In the genomic region with DNA sequence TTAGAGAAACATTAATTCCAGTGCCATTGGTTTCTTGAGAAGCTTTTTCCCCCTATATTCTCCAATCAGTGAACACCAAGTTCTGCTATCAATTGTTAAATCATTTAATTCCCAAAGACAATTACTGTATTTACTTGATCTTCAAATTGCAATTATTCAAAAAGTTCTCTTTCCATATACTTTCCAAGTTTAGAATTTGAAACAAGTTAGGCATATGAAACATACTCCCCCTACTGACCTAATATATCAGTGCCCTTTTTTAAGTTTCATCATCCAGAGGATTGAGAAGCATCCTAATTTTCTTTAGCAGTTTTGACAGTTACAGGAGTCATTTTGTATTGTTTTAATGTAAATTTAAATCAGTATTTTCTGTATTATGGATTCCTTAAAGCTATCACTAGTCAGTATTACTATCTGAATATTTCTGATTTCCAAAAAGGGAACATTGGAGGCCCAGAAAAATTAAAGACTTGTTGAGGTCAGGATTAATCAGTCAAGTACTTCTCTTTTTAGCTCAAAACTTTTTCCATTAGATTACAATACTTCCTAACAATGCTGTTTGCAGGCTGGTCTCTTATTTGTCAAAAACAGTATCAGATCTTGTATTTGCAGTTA, we compare ENCODE assay signal across 1 cellular context.
TF ChIP-seq lines count a peak whose summit lies in the region.

No MANE protein-coding gene starts in this region.

TF ChIP-seq in H1, 55 proteins besides CTCF, POLR2A, EP300 and RAD21 (continued from another document):
- no peak for TF ChIP-seq RXRA (IDR thresholded peaks at IDR 0.05; ENCODE audit: insufficient read depth, low read depth, low read length)
- no peak for TF ChIP-seq GABPA (IDR thresholded peaks at IDR 0.05; ENCODE audit: borderline replicate concordance, insufficient read depth, low read length)
- no peak for TF ChIP-seq SP2 (IDR thresholded peaks at IDR 0.05; ENCODE audit: low read length)
- TF ChIP-seq, protein P1, sequence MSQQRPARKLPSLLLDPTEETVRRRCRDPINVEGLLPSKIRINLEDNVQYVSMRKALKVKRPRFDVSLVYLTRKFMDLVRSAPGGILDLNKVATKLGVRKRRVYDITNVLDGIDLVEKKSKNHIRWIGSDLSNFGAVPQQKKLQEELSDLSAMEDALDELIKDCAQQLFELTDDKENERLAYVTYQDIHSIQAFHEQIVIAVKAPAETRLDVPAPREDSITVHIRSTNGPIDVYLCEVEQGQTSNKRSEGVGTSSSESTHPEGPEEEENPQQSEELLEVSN (IDR thresholded peaks at IDR 0.05): no peak
- no peak for TF ChIP-seq FOSL1 (IDR thresholded peaks at IDR 0.05; ENCODE audit: insufficient read depth, low read depth, low read length)
- no peak for TF ChIP-seq SIRT6 (IDR thresholded peaks at IDR 0.05; ENCODE audit: low read length)
- TF ChIP-seq EGR1 (IDR thresholded peaks at IDR 0.05; ENCODE audit: borderline replicate concordance, low read depth, low read length): no peak
- TF ChIP-seq ZNF274 (IDR thresholded peaks at IDR 0.05; ENCODE audit: borderline replicate concordance, extremely low read depth, low read length): no peak
- TF ChIP-seq CREB1 (IDR thresholded peaks at IDR 0.05): no peak
- TF ChIP-seq CBX5 (IDR thresholded peaks at IDR 0.05; ENCODE audit: low read depth, low read length): no peak
- TF ChIP-seq CTBP2 (IDR thresholded peaks at IDR 0.05; ENCODE audit: borderline replicate concordance, insufficient read depth, insufficient read length, low read length): no peak
- no peak for TF ChIP-seq SRF (IDR thresholded peaks at IDR 0.05; ENCODE audit: low read depth, low read length)
- no peak for TF ChIP-seq CEBPB (IDR thresholded peaks at IDR 0.05; ENCODE audit: low read depth, low read length)
- no peak for TF ChIP-seq BCL11A (IDR thresholded peaks at IDR 0.05; ENCODE audit: low read depth in 2 of 2, low read length in 2 of 2)
- TF ChIP-seq, protein P2, sequence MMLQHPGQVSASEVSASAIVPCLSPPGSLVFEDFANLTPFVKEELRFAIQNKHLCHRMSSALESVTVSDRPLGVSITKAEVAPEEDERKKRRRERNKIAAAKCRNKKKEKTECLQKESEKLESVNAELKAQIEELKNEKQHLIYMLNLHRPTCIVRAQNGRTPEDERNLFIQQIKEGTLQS (IDR thresholded peaks at IDR 0.05; ENCODE audit: insufficient read depth, low read depth, low read length): no peak
- TF ChIP-seq, protein P3, sequence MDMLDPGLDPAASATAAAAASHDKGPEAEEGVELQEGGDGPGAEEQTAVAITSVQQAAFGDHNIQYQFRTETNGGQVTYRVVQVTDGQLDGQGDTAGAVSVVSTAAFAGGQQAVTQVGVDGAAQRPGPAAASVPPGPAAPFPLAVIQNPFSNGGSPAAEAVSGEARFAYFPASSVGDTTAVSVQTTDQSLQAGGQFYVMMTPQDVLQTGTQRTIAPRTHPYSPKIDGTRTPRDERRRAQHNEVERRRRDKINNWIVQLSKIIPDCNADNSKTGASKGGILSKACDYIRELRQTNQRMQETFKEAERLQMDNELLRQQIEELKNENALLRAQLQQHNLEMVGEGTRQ (IDR thresholded peaks at IDR 0.05; ENCODE audit: low read length): no peak
- TF ChIP-seq, protein P4, sequence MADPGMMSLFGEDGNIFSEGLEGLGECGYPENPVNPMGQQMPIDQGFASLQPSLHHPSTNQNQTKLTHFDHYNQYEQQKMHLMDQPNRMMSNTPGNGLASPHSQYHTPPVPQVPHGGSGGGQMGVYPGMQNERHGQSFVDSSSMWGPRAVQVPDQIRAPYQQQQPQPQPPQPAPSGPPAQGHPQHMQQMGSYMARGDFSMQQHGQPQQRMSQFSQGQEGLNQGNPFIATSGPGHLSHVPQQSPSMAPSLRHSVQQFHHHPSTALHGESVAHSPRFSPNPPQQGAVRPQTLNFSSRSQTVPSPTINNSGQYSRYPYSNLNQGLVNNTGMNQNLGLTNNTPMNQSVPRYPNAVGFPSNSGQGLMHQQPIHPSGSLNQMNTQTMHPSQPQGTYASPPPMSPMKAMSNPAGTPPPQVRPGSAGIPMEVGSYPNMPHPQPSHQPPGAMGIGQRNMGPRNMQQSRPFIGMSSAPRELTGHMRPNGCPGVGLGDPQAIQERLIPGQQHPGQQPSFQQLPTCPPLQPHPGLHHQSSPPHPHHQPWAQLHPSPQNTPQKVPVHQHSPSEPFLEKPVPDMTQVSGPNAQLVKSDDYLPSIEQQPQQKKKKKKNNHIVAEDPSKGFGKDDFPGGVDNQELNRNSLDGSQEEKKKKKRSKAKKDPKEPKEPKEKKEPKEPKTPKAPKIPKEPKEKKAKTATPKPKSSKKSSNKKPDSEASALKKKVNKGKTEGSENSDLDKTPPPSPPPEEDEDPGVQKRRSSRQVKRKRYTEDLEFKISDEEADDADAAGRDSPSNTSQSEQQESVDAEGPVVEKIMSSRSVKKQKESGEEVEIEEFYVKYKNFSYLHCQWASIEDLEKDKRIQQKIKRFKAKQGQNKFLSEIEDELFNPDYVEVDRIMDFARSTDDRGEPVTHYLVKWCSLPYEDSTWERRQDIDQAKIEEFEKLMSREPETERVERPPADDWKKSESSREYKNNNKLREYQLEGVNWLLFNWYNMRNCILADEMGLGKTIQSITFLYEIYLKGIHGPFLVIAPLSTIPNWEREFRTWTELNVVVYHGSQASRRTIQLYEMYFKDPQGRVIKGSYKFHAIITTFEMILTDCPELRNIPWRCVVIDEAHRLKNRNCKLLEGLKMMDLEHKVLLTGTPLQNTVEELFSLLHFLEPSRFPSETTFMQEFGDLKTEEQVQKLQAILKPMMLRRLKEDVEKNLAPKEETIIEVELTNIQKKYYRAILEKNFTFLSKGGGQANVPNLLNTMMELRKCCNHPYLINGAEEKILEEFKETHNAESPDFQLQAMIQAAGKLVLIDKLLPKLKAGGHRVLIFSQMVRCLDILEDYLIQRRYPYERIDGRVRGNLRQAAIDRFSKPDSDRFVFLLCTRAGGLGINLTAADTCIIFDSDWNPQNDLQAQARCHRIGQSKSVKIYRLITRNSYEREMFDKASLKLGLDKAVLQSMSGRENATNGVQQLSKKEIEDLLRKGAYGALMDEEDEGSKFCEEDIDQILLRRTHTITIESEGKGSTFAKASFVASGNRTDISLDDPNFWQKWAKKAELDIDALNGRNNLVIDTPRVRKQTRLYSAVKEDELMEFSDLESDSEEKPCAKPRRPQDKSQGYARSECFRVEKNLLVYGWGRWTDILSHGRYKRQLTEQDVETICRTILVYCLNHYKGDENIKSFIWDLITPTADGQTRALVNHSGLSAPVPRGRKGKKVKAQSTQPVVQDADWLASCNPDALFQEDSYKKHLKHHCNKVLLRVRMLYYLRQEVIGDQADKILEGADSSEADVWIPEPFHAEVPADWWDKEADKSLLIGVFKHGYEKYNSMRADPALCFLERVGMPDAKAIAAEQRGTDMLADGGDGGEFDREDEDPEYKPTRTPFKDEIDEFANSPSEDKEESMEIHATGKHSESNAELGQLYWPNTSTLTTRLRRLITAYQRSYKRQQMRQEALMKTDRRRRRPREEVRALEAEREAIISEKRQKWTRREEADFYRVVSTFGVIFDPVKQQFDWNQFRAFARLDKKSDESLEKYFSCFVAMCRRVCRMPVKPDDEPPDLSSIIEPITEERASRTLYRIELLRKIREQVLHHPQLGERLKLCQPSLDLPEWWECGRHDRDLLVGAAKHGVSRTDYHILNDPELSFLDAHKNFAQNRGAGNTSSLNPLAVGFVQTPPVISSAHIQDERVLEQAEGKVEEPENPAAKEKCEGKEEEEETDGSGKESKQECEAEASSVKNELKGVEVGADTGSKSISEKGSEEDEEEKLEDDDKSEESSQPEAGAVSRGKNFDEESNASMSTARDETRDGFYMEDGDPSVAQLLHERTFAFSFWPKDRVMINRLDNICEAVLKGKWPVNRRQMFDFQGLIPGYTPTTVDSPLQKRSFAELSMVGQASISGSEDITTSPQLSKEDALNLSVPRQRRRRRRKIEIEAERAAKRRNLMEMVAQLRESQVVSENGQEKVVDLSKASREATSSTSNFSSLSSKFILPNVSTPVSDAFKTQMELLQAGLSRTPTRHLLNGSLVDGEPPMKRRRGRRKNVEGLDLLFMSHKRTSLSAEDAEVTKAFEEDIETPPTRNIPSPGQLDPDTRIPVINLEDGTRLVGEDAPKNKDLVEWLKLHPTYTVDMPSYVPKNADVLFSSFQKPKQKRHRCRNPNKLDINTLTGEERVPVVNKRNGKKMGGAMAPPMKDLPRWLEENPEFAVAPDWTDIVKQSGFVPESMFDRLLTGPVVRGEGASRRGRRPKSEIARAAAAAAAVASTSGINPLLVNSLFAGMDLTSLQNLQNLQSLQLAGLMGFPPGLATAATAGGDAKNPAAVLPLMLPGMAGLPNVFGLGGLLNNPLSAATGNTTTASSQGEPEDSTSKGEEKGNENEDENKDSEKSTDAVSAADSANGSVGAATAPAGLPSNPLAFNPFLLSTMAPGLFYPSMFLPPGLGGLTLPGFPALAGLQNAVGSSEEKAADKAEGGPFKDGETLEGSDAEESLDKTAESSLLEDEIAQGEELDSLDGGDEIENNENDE (IDR thresholded peaks at IDR 0.05; ENCODE audit: insufficient replicate concordance, low read length): no peak
TF ChIP-seq in H1: peak in this region for 0.
